In genomic region chr3:104088738-104089137, GRCh38 we compare ENCODE assay signal across 3 cellular contexts.
"Had no signal": no experiment of that assay in that cellular context is flagged by ENCODE, and none has a peak within 500 bp of the region (broad histone marks: within the 10 kb centered on the region; RNA-seq: fewer than 3 reads in every experiment).

No MANE protein-coding gene starts in this region.

- DNase-seq: IMR-90 had no signal

- H3K27ac ChIP-seq: HL-60 had no signal

- H3K4me3 ChIP-seq: K562 had no signal
